Comparison of ENCODE assay signal across 29 cellular contexts in the genomic region with DNA sequence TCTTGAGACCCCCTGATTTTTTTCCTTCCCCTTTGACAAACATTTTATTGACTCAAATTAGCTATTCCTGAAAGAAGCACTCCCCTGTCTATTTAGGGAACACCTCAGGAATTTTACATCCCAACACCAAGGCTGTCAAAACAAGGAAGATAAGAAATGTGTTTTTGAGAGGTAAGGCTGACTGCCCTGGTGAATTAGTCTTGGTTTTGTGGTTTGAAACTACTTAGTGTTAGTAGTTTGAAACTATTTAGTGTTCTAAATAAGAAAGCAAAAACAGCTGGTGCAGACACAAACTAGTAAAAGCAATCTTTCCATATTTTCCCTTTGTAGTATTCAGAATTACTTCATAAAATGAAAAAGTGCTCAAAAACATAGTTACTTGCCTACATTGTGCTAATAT.
DNase-seq lines count a peak whose midpoint lies in the region; ATAC-seq, FAIRE-seq and TF ChIP-seq lines count a peak whose summit lies in the region.
"Had no signal": no experiment of that assay in that cellular context is flagged by ENCODE, and none has a peak within 500 bp of the region (broad histone marks: within the 10 kb centered on the region; RNA-seq: fewer than 3 reads in every experiment).

No MANE protein-coding gene starts in this region.

- H3K27me3 Mint-ChIP-seq in astrocyte (ENCODE audit: low read depth, unreplicated experiment), result no peaks in the 10 kb centered on the region

- no peak overlapping the region for H3K4me3 Mint-ChIP-seq in astrocyte (ENCODE audit: unreplicated experiment)
- H3K4me3 Mint-ChIP-seq: CD8-positive, alpha-beta T cell; H9 had no signal

- no peak for TF ChIP-seq POLR2A in H54 (IDR thresholded peaks at IDR 0.05; ENCODE audit: low read depth, low read length)

- H3K36me3 ChIP-seq in astrocyte (ENCODE audit: insufficient read depth, low read length), result no peaks in the 10 kb centered on the region

- ATAC-seq in GM18867 (IDR thresholded peaks at IDR 0.05; ENCODE audit: unreplicated experiment) (peak; percentile 42), GM18519 (IDR thresholded peaks at IDR 0.05; ENCODE audit: low FRiP score, unreplicated experiment) (no peak)
- ATAC-seq: A549; CD8-positive, alpha-beta T cell; HepG2; K562; Panc1 had no signal

- no peak overlapping the region for H2AFZ ChIP-seq in astrocyte (ENCODE audit: low read depth, low read length)
- H2AFZ ChIP-seq: GM23248 had no signal

- no peaks in the 10 kb centered on the region for H3K27me3 ChIP-seq in astrocyte (ENCODE audit: insufficient read depth, low read length)

- H3K4me2 ChIP-seq in astrocyte (ENCODE audit: low read length), result no peak overlapping the region
- H3K4me2 ChIP-seq: A549 had no signal

- H3K4me1 ChIP-seq in astrocyte (ENCODE audit: insufficient read depth, low read length), result no peaks in the 10 kb centered on the region
- H3K4me1 ChIP-seq: Caco-2 had no signal

- no peaks in the 10 kb centered on the region for H3K79me2 ChIP-seq in astrocyte (ENCODE audit: insufficient read depth, low read length)

- H3K27ac ChIP-seq in astrocyte (ENCODE audit: low read depth, low read length), result no peak overlapping the region
- H3K27ac ChIP-seq: A549, GM23248, RWPE1 had no signal

- DNase-seq in H54 (ENCODE audit: insufficient read length, low spot score) (no peak), astrocyte (ENCODE audit: low read depth) (peak; percentile 58), DMS 273 treated with DMSO at 0.1 percent for 48 hours (lab: John Stamatoyannopoulos, UW) (no peak), CD1c-positive myeloid dendritic cell (ENCODE audit: extremely low spot score) (no peak)
- DNase-seq in NK-92 treated with Interleukin-12 subunit alpha and Interleukin-12 subunit beta, amount 100 ng/mL, for 24 hours (lab: John Stamatoyannopoulos, UW), result no peak
- DNase-seq: C1 segment of cervical spinal cord; Caco-2; CD8-positive, alpha-beta T cell; DMS79; EL; GDM1; GM23248; H9; Kasumi-1; NCI-H1105 treated with DMSO at 0.1 percent for 48 hours; NCI-H146; NCI-H1930; NCI-H2107; NCI-H526 treated with DMSO at 0.1 percent for 48 hours; SHP77; T-helper 1 cell had no signal

- peaks cover 21% of the 10 kb centered on the region for H3K9me3 Mint-ChIP-seq in astrocyte (ENCODE audit: unreplicated experiment)

- peak; percentile 33 for FAIRE-seq in H54 (lab: Jason Lieb, UNC)
- peak; percentile 13 for FAIRE-seq in astrocyte (lab: Jason Lieb, UNC)
- FAIRE-seq: GM12892, HepG2, K562 had no signal

- no peaks in the 10 kb centered on the region for H3K9me3 ChIP-seq in astrocyte (ENCODE audit: insufficient read depth, low read depth, low read length)

- H4K20me1 ChIP-seq in astrocyte (ENCODE audit: insufficient read depth, low read length), result no peaks in the 10 kb centered on the region

- H3K4me1 Mint-ChIP-seq in astrocyte (ENCODE audit: low read depth, unreplicated experiment), result peaks cover 12% of the 10 kb centered on the region

- no peak overlapping the region for H3K4me3 ChIP-seq in astrocyte (ENCODE audit: insufficient read depth, low read depth, low read length)
- H3K4me3 ChIP-seq: A549, GM23248, K562 had no signal

- H3K36me3 Mint-ChIP-seq in astrocyte (ENCODE audit: low read depth, unreplicated experiment), result no peaks in the 10 kb centered on the region
- H3K36me3 Mint-ChIP-seq: CD8-positive, alpha-beta T cell had no signal

- TF ChIP-seq CTCF in astrocyte (IDR thresholded peaks at IDR 0.05; ENCODE audit: insufficient read depth, low read depth, low read length), result no peak

- H3K27ac Mint-ChIP-seq in astrocyte (ENCODE audit: unreplicated experiment), result no peak overlapping the region
- H3K27ac Mint-ChIP-seq: CD8-positive, alpha-beta T cell; H9 had no signal

- H3K9ac ChIP-seq in astrocyte (ENCODE audit: low read length), result no peak overlapping the region
- H3K9ac ChIP-seq: GM23248 had no signal
